1 cellular context compared by ENCODE assay signal in the genomic region with DNA sequence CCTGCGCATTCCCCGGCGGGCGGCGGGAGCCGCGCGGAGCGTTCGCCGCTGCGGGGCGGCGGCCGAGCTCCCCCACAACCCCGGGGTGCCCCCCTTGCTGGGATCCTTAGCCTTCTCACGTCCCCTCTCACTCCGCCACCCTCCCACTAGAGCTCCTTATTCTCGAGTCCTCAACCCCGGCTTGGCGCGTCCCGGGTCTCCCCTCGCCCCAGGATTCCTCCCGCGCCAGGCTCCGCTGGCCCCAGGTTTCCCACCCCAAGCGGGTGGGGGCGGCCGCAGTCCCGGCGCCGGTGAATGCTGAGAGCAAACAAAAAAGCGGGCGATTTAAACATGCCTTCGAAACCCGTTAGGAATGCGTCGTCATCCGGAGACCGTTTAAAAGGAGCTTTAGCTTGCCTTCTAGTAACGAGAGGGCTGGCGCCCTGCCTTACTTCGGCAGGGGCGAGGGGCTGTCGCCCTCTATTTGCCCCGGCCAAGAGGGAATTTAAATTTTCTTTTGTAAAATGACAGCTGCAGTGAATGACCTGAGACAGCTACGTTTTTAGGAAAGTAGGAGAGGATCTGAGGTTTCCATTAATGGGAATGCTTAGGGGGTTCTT.
TF ChIP-seq lines count a peak whose summit lies in the region.

No MANE protein-coding gene starts in this region.

TF ChIP-seq in HepG2, 621 proteins besides CTCF, POLR2A, EP300 and RAD21 (continued from another document):
- TF ChIP-seq, protein P1, sequence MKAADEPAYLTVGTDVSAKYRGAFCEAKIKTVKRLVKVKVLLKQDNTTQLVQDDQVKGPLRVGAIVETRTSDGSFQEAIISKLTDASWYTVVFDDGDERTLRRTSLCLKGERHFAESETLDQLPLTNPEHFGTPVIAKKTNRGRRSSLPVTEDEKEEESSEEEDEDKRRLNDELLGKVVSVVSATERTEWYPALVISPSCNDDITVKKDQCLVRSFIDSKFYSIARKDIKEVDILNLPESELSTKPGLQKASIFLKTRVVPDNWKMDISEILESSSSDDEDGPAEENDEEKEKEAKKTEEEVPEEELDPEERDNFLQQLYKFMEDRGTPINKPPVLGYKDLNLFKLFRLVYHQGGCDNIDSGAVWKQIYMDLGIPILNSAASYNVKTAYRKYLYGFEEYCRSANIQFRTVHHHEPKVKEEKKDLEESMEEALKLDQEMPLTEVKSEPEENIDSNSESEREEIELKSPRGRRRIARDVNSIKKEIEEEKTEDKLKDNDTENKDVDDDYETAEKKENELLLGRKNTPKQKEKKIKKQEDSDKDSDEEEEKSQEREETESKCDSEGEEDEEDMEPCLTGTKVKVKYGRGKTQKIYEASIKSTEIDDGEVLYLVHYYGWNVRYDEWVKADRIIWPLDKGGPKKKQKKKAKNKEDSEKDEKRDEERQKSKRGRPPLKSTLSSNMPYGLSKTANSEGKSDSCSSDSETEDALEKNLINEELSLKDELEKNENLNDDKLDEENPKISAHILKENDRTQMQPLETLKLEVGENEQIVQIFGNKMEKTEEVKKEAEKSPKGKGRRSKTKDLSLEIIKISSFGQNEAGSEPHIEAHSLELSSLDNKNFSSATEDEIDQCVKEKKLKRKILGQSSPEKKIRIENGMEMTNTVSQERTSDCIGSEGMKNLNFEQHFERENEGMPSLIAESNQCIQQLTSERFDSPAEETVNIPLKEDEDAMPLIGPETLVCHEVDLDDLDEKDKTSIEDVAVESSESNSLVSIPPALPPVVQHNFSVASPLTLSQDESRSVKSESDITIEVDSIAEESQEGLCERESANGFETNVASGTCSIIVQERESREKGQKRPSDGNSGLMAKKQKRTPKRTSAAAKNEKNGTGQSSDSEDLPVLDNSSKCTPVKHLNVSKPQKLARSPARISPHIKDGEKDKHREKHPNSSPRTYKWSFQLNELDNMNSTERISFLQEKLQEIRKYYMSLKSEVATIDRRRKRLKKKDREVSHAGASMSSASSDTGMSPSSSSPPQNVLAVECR (CRISPR knock-in tag; IDR thresholded peaks at IDR 0.05; ENCODE audit: borderline replicate concordance): peak; percentile 20; the same call in 1 of the 2 replicates
- TF ChIP-seq SIN3B (IDR thresholded peaks at IDR 0.05; ENCODE audit: low read length): peak; percentile 81
- 0 out of 2 replicates have a peak, but pooled peaks have one; percentile 38 for TF ChIP-seq SRY (CRISPR knock-in tag; IDR thresholded peaks at IDR 0.05)
- TF ChIP-seq CBX5 (CRISPR knock-in tag; IDR thresholded peaks at IDR 0.05; ENCODE audit: borderline replicate concordance): no peak
- 0 out of 2 replicates have a peak, but pooled peaks have one; percentile 26 for TF ChIP-seq ZSCAN29 (CRISPR knock-in tag; conservative IDR thresholded peaks at IDR 0.05)
- TF ChIP-seq POLR2G (IDR thresholded peaks at IDR 0.05; ENCODE audit: low read depth, low read length): 0 out of 2 replicates have a peak, but pooled peaks have one; percentile 1
- TF ChIP-seq RNF2 (conservative IDR thresholded peaks at IDR 0.05; ENCODE audit: low read depth): no peak
- TF ChIP-seq ZNF670 (CRISPR knock-in tag; IDR thresholded peaks at IDR 0.05; ENCODE audit: borderline replicate concordance): peak; percentile 45; the same call in 1 of the 2 replicates
- TF ChIP-seq BCL6 (CRISPR knock-in tag; IDR thresholded peaks at IDR 0.05): peak; percentile 56
- no peak for TF ChIP-seq HIVEP1 (CRISPR knock-in tag; IDR thresholded peaks at IDR 0.05)
- no peak for TF ChIP-seq FOXJ3 (CRISPR knock-in tag; IDR thresholded peaks at IDR 0.05; ENCODE audit: borderline replicate concordance)
- TF ChIP-seq ZNF790 (CRISPR knock-in tag; IDR thresholded peaks at IDR 0.05; ENCODE audit: borderline replicate concordance): 0 out of 2 replicates have a peak, but pooled peaks have one; percentile 56
- peak; percentile 26 for TF ChIP-seq TAF15 (IDR thresholded peaks at IDR 0.05; ENCODE audit: low read depth, low read length, poor library complexity, severe bottlenecking)
- 0 out of 2 replicates have a peak, but pooled peaks have one; percentile 67 for TF ChIP-seq ZNF33A (CRISPR knock-in tag; IDR thresholded peaks at IDR 0.05; ENCODE audit: borderline replicate concordance)
- TF ChIP-seq MLLT10 (CRISPR knock-in tag; IDR thresholded peaks at IDR 0.05): no peak
- TF ChIP-seq AGO2 (optimal IDR thresholded peaks at IDR 0.05; ENCODE audit: low read depth, low read length): peak; percentile 0
TF ChIP-seq in HepG2: peak in this region for 40.
